10 cellular contexts compared by ENCODE assay signal in the genomic region with DNA sequence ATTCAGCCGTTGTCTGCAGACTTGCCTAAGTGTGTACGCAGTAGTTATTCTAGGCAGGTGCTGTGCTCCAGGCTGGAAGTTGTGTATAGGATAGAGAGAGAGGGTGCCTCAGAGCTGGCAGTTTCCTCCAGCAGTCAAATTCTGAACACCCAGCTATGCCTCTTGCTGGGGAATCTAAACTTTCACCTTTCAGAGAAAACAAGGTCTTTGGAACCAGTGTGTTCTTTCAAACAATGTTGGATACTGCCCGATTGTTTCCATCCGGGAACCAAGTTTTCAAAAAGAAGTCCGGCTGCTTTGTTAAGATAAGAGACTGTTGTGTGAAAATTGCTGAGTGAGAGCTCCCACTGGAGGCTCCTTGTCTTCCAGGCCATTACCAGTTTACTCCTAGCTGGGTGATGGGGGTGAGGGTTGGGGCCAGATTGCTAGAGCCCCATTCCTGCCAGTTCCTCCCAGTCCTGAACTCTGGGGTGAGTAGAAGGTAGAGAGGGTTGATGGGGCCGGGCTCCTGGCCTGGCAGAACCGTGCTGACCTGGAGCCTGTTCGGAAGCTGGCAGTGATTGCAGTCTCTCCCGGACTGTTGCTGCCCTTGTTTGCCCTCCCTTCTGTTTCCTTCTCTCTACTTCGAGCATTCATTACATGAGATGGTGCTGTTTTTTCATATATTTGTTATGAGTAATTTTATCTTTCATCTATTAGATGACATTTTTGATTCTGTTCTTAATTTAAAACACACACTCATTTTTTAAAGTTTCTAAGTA.
DNase-seq lines count a peak whose midpoint lies in the region; TF ChIP-seq lines count a peak whose summit lies in the region.
"Had no signal": no experiment of that assay in that cellular context is flagged by ENCODE, and none has a peak within 500 bp of the region (broad histone marks: within the 10 kb centered on the region; RNA-seq: fewer than 3 reads in every experiment).

No MANE protein-coding gene starts in this region.

- peaks cover 42% of the 10 kb centered on the region for H3K4me1 Mint-ChIP-seq in Caco-2 (ENCODE audit: low read depth, unreplicated experiment)

- CTCF ChIA-PET in Caco-2 (lab: Charles Lee) (interaction anchor here (1.1 kb wide), 1 partner anchor 10 kb away, joined by 3 read pairs; no protein-coding TSS in a partner anchor), RWPE1 (lab: Yijun Ruan, JAX) (no interaction called here)

- intact Hi-C loops in Caco-2 (cut with micrococcal nuclease; ENCODE audit: unreplicated experiment): loop anchor here (1.0 to 5.0 kb wide), 2 partner anchors 9 to 63 kb away; no protein-coding TSS in a partner anchor

- H3K27ac Mint-ChIP-seq in Caco-2 (ENCODE audit: unreplicated experiment): peak overlapping the region; percentile 59

- peak overlapping the region; percentile 56 for H3K4me2 ChIP-seq in hepatocyte

- H3K36me3 Mint-ChIP-seq in Caco-2 (ENCODE audit: insufficient read depth, unreplicated experiment): peaks cover 30% of the 10 kb centered on the region

- 0 out of 2 replicates have a peak overlapping the region, but pooled peaks have one; percentile 34 for H3K27ac ChIP-seq in RWPE1
- H3K27ac ChIP-seq in hepatocyte: peak overlapping the region; percentile 76
- H3K27ac ChIP-seq: tibial artery had no signal

- H3K4me1 ChIP-seq in Caco-2 (peaks cover 36% of the 10 kb centered on the region), hepatocyte (ENCODE audit: insufficient read depth) (peaks cover 50% of the 10 kb centered on the region)
- H3K4me1 ChIP-seq: prostate gland had no signal

- H3K9me3 ChIP-seq in Caco-2: peaks cover 17% of the 10 kb centered on the region
- no peaks in the 10 kb centered on the region for H3K9me3 ChIP-seq in hepatocyte (ENCODE audit: low read depth)
- H3K9me3 ChIP-seq: prostate gland, tibial artery had no signal

- H3K4me3 Mint-ChIP-seq in Caco-2 (ENCODE audit: unreplicated experiment): no peak overlapping the region

- no peak overlapping the region for H3K4me3 ChIP-seq in Caco-2 (ENCODE audit: low read depth, low read length)
- H3K4me3 ChIP-seq in hepatocyte: no peak overlapping the region
- H3K4me3 ChIP-seq: prostate gland, tibial artery had no signal

- DNase-seq in Caco-2: no peak
- no peak for DNase-seq in RWPE1 (ENCODE audit: low spot score)
- no peak for DNase-seq in hepatocyte (ENCODE audit: low spot score)
- DNase-seq in pons (ENCODE audit: low spot score): peak; percentile 26
- DNase-seq in NOMO-1 (lab: John Stamatoyannopoulos, UW; ENCODE audit: unreplicated experiment in 2 of 2): no peak
- no peak for DNase-seq in KG1 (lab: John Stamatoyannopoulos, UW)
- no peak for DNase-seq in HT-29 (ENCODE audit: low spot score)
- DNase-seq in stimulated activated CD4-positive, alpha-beta T cell treated with anti-CD3 and anti-CD28 coated beads, Interleukin-12 subunit alpha, Interleukin-12 subunit beta, amount 100 ng/mL, for 4 hours: no peak
- DNase-seq: tibial artery had no signal

- H3K36me3 ChIP-seq in Caco-2 (ENCODE audit: control insufficient read depth, insufficient read depth, low read length): no peaks in the 10 kb centered on the region
- no peaks in the 10 kb centered on the region for H3K36me3 ChIP-seq in hepatocyte (replicated peaks; ENCODE audit: insufficient read depth, low read depth)
- H3K36me3 ChIP-seq: prostate gland, tibial artery had no signal

- H3K9me2 ChIP-seq in hepatocyte (replicated peaks; ENCODE audit: insufficient read depth): no peaks in the 10 kb centered on the region

- no peak overlapping the region for H2AFZ ChIP-seq in hepatocyte

- WGBS in hepatocyte (ENCODE audit: low lambda C conversion rate, missing lambda C conversion rate): 50% methylated on average over 10 of the region's 10 CpGs

- peaks cover 87% of the 10 kb centered on the region for H3K79me2 ChIP-seq in hepatocyte

- H3K27me3 ChIP-seq in Caco-2 (replicated peaks; ENCODE audit: control insufficient read depth, insufficient read depth, low read length) (no peaks in the 10 kb centered on the region), hepatocyte (no peaks in the 10 kb centered on the region)
- H3K27me3 ChIP-seq: tibial artery had no signal

- H3K9me3 Mint-ChIP-seq in Caco-2 (ENCODE audit: unreplicated experiment): no peaks in the 10 kb centered on the region

- no peaks in the 10 kb centered on the region for H3K27me3 Mint-ChIP-seq in Caco-2 (ENCODE audit: insufficient read depth, unreplicated experiment)

- H4K20me1 ChIP-seq in hepatocyte (ENCODE audit: insufficient read depth, poor library complexity, severe bottlenecking): no peaks in the 10 kb centered on the region

- no peak for TF ChIP-seq CTCF in Caco-2 (IDR thresholded peaks at IDR 0.05; ENCODE audit: insufficient read depth in 1 of 2, low read depth in 1 of 2, low read length in 1 of 2, severe bottlenecking in 1 of 2, unreplicated experiment in 1 of 2)
- TF ChIP-seq CTCF in RWPE1 (conservative IDR thresholded peaks at IDR 0.05; ENCODE audit: low read depth): no peak
- peak; percentile 30 for TF ChIP-seq CTCF in hepatocyte (IDR thresholded peaks at IDR 0.05; ENCODE audit: poor library complexity)

- POLR2A ChIA-PET in Caco-2 (lab: Charles Lee): interaction anchor here (1.0 kb wide), 1 partner anchor 22 kb away, joined by 5 read pairs; no protein-coding TSS in a partner anchor
- POLR2A ChIA-PET in RWPE1 (lab: Yijun Ruan, JAX; ENCODE audit: low non-redundant PET): no interaction called here

- BruUV-seq in Caco-2 (replicated peaks; lab: Mats Ljungman, UMichigan): no TSS peak
